8 cellular contexts compared by ENCODE assay signal in genomic region chr6:139373928-139374356, GRCh38. TPM values are rescaled to one million over a fixed set of nuclear protein-coding genes. Genes with fewer than 3 reads are reported as not detected.
A peak's percentile ranks its signal among the peaks of the same experiment; 100 is the strongest.
DNase-seq lines count a peak whose midpoint lies in the region; ATAC-seq and TF ChIP-seq lines count a peak whose summit lies in the region.

No MANE protein-coding gene starts in this region.

- H3K27me3 ChIP-seq in testis, result no peaks in the 10 kb centered on the region

- in situ Hi-C loops in astrocyte of the spinal cord (cut with HindIII; ENCODE audit: low sequenced_read_pairs), result no loop called here

- H3K4me3 ChIP-seq in astrocyte of the spinal cord (ENCODE audit: low read depth, low read length) (peak overlapping the region; percentile 89), testis (peak overlapping the region; percentile 96)

- ATAC-seq in HG03558 (IDR thresholded peaks at IDR 0.05; ENCODE audit: extremely low read depth, unreplicated experiment), result peak; percentile 2
- ATAC-seq in left lobe of liver, result peak; percentile 0
- no peak for ATAC-seq in HG03039 (IDR thresholded peaks at IDR 0.05; ENCODE audit: unreplicated experiment)

- no peaks in the 10 kb centered on the region for H3K9me3 ChIP-seq in testis

- H3K27me3 Mint-ChIP-seq in activated T-cell treated with anti-CD3 and anti-CD28 coated beads, Interleukin-2, amount 50 U/mL, for 24 hours, result no peaks in the 10 kb centered on the region

- peak overlapping the region; percentile 90 for H3K4me3 Mint-ChIP-seq in activated T-cell treated with anti-CD3 and anti-CD28 coated beads, Interleukin-2, amount 50 U/mL, for 24 hours

- TF ChIP-seq POLR2A in testis (IDR thresholded peaks at IDR 0.05), result no peak

- peaks cover 36% of the 10 kb centered on the region for H3K36me3 Mint-ChIP-seq in activated T-cell treated with anti-CD3 and anti-CD28 coated beads, Interleukin-2, amount 50 U/mL, for 24 hours (ENCODE audit: low read depth)

- intact Hi-C loops in testis (cut with DNase I; ENCODE audit: low total_unique reads), result no loop called here

- 1 to 2% methylated on average over 10 to 25 of the region's 25 CpGs for WGBS in testis, 2 donors

- H3K36me3 ChIP-seq in testis (ENCODE audit: low read depth, missing control alignments), result no peaks in the 10 kb centered on the region

- TF ChIP-seq CTCF in astrocyte of the spinal cord (IDR thresholded peaks at IDR 0.05; ENCODE audit: low read depth, low read length) (no peak), testis (IDR thresholded peaks at IDR 0.05) (no peak)

- H3K27ac Mint-ChIP-seq in activated T-cell treated with anti-CD3 and anti-CD28 coated beads, Interleukin-2, amount 50 U/mL, for 24 hours, result peak overlapping the region; percentile 96

- H3K4me1 Mint-ChIP-seq in activated T-cell treated with anti-CD3 and anti-CD28 coated beads, Interleukin-2, amount 50 U/mL, for 24 hours (ENCODE audit: low read depth), result peaks cover 50% of the 10 kb centered on the region

- H3K4me1 ChIP-seq in testis, result peaks cover 17% of the 10 kb centered on the region

- H3K9me3 Mint-ChIP-seq in activated T-cell treated with anti-CD3 and anti-CD28 coated beads, Interleukin-2, amount 50 U/mL, for 24 hours, result no peaks in the 10 kb centered on the region

- no peak for DNase-seq in activated T-cell treated with anti-CD3 and anti-CD28 coated beads, Interleukin-2, amount 50 U/mL, for 24 hours
- DNase-seq in activated T-cell treated with anti-CD3 and anti-CD28 coated beads for 4 hours (no peak), astrocyte of the spinal cord (ENCODE audit: low read depth, low spot score) (no peak), left lobe of liver (ENCODE audit: low spot score) (no peak), testis (peak; percentile 40), NCI-H2081 treated with DMSO at 0.1 percent for 48 hours (lab: John Stamatoyannopoulos, UW) (no peak)

- peak overlapping the region; percentile 93 to 96 for H3K27ac ChIP-seq in testis

RNA-seq across cellular contexts. Expression of gene CITED2, which starts 0.5 kb away (rescaled TPM):
- 79.7 TPM for total RNA-seq in left lobe of liver
- 100 to 1,000 TPM in 1 of 2 donors, 10 to 100 TPM in 1; 70.2 to 115 TPM for total RNA-seq in testis
- polyA plus RNA-seq in testis (ENCODE audit: insufficient read depth, low read depth, low replicate concordance), result 65.2 TPM
